Comparison of ENCODE assay signal across 1 cellular context in genomic region chr20:61965606-61966491, GRCh38.
TF ChIP-seq lines count a peak whose summit lies in the region.

No MANE protein-coding gene starts in this region.

TF ChIP-seq in IMR-90, 13 proteins besides CTCF, POLR2A, EP300 and RAD21 (continued from another document):
- no peak for TF ChIP-seq USF2 (IDR thresholded peaks at IDR 0.05; ENCODE audit: low read depth, low read length)
- no peak for TF ChIP-seq CEBPB (IDR thresholded peaks at IDR 0.05; ENCODE audit: low read depth, low read length)
